In the genomic region with DNA sequence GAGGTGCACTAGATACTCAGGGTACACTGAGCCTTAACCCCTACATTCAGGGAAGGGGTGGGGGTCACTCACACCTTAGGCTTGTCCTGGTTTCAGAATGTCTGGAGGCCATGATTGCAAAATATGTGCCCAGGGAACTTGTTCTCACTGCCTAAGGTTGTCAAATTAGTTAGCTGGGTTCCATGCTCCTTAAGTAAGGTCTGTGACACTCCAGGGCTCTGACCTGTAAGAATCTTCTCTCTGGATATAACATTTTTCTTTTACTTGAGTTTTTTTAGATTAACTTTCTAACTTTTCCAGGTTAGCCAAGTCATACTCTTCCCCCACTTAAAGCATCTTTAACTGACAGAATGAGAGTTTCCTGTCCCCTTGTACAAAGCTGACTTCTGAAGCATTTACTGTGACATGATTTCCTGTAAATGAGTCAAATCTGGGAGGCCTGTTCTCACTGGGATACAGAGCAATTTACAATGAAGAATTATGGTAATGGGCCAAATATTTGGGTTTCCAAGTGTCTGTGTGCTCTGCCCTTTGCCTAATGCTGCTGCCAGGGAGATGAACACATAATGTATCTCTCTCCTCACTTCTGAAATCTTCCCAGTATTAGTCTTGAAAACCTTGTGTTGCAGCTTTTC, we compare ENCODE assay signal across 10 cellular contexts.
A peak's percentile ranks its signal among the peaks of the same experiment; 100 is the strongest.
DNase-seq lines count a peak whose midpoint lies in the region; ATAC-seq and TF ChIP-seq lines count a peak whose summit lies in the region.
"Had no signal": no experiment of that assay in that cellular context is flagged by ENCODE, and none has a peak within 500 bp of the region (broad histone marks: within the 10 kb centered on the region; RNA-seq: fewer than 3 reads in every experiment).

No MANE protein-coding gene starts in this region.

- H3K4me1 ChIP-seq in left ventricle myocardium inferior = no peaks in the 10 kb centered on the region
- no peaks in the 10 kb centered on the region for H3K4me1 ChIP-seq in aorta (ENCODE audit: control insufficient read depth in 1 of 2, insufficient read depth in 2 of 2, low read length in 2 of 2)

- CTCF ChIA-PET in activated CD8-positive, alpha-beta T cell treated with anti-CD3 and anti-CD28 coated beads, Interleukin-2, amount 10 ng/mL, durations not matched to agents 7 days and 5 days (lab: Charles Lee) = interaction anchor here (1.6 kb wide), 1 partner anchor 13 kb away, joined by 3 read pairs; no protein-coding TSS in a partner anchor

- H3K4me3 ChIP-seq in left ventricle myocardium inferior = no peak overlapping the region
- H3K4me3 ChIP-seq in aorta (ENCODE audit: low read length in 2 of 2) = no peak overlapping the region

- POLR2A ChIA-PET in activated CD8-positive, alpha-beta T cell treated with anti-CD3 and anti-CD28 coated beads, Interleukin-2, amount 10 ng/mL, durations not matched to agents 7 days and 5 days (lab: Charles Lee) = interaction anchor here (0.7 kb wide), 1 partner anchor 417 kb away, joined by 3 read pairs; no protein-coding TSS in a partner anchor

- H3K9me3 ChIP-seq in left ventricle myocardium inferior (replicated peaks) (no peaks in the 10 kb centered on the region), aorta (ENCODE audit: control insufficient read depth, low read length) (no peaks in the 10 kb centered on the region)

- intact Hi-C loops in left ventricle myocardium inferior (cut with micrococcal nuclease) (no loop called here), Right ventricle myocardium inferior (cut with DNase I) (no loop called here), aorta (cut with DNase I) (no loop called here)

- no peak for ATAC-seq in Right ventricle myocardium inferior
- ATAC-seq in activated CD8-positive, alpha-beta T cell treated with anti-CD3 and anti-CD28 coated beads, Interleukin-2, amount 10 ng/mL, durations not matched to agents 7 days and 5 days = peak; percentile 73
- ATAC-seq in aorta (ENCODE audit: low FRiP score) = peak; percentile 45
- ATAC-seq in GM19324 (IDR thresholded peaks at IDR 0.05; ENCODE audit: low FRiP score, unreplicated experiment) = no peak

- H3K9me3 Mint-ChIP-seq in activated CD8-positive, alpha-beta T cell treated with anti-CD3 and anti-CD28 coated beads, Interleukin-2, amount 10 ng/mL, durations not matched to agents 7 days and 5 days (ENCODE audit: insufficient read depth) = no peaks in the 10 kb centered on the region
- H3K9me3 Mint-ChIP-seq: CD14-positive monocyte; natural killer cell treated with Interleukin-12 subunit alpha and Interleukin-12 subunit beta and Interleukin-15 and Interleukin-18, amount 100 ng/mL, for 72 hours had no signal

- H3K27ac Mint-ChIP-seq in activated CD8-positive, alpha-beta T cell treated with anti-CD3 and anti-CD28 coated beads, Interleukin-2, amount 10 ng/mL, durations not matched to agents 7 days and 5 days = peak overlapping the region; percentile 85
- H3K27ac Mint-ChIP-seq: CD14-positive monocyte had no signal

- no peaks in the 10 kb centered on the region for H3K27me3 Mint-ChIP-seq in activated CD8-positive, alpha-beta T cell treated with anti-CD3 and anti-CD28 coated beads, Interleukin-2, amount 10 ng/mL, durations not matched to agents 7 days and 5 days (ENCODE audit: low read depth)

- H3K36me3 ChIP-seq in left ventricle myocardium inferior (peaks cover 14% of the 10 kb centered on the region), aorta (ENCODE audit: control insufficient read depth in 1 of 2, insufficient read depth in 2 of 2, low read length in 1 of 2) (no peaks in the 10 kb centered on the region)

- no peak for TF ChIP-seq CTCF in left ventricle myocardium inferior (IDR thresholded peaks at IDR 0.05; ENCODE audit: borderline replicate concordance)

- H3K4me3 Mint-ChIP-seq in activated CD8-positive, alpha-beta T cell treated with anti-CD3 and anti-CD28 coated beads, Interleukin-2, amount 10 ng/mL, durations not matched to agents 7 days and 5 days = no peak overlapping the region
- H3K4me3 Mint-ChIP-seq: CD14-positive monocyte; natural killer cell treated with Interleukin-12 subunit alpha and Interleukin-12 subunit beta and Interleukin-15 and Interleukin-18, amount 100 ng/mL, for 72 hours had no signal

- H3K36me3 Mint-ChIP-seq in activated CD8-positive, alpha-beta T cell treated with anti-CD3 and anti-CD28 coated beads, Interleukin-2, amount 10 ng/mL, durations not matched to agents 7 days and 5 days (ENCODE audit: low read depth) = no peaks in the 10 kb centered on the region
- H3K36me3 Mint-ChIP-seq: CD14-positive monocyte; natural killer cell treated with Interleukin-12 subunit alpha and Interleukin-12 subunit beta and Interleukin-15 and Interleukin-18, amount 100 ng/mL, for 72 hours had no signal

- no peak for DNase-seq in left ventricle myocardium inferior
- DNase-seq in Right ventricle myocardium inferior (ENCODE audit: missing footprints) = no peak
- DNase-seq in activated CD8-positive, alpha-beta T cell treated with anti-CD3 and anti-CD28 coated beads, Interleukin-2, amount 10 ng/mL, durations not matched to agents 7 days and 5 days = no peak
- DNase-seq in lung microvascular endothelial cell (ENCODE audit: low read depth in 2 of 2) = peak; percentile 57 to 82
- no peak for DNase-seq in aorta
- DNase-seq in activated CD4-positive, CD25-positive, alpha-beta regulatory T cell treated with anti-CD3 and anti-CD28 coated beads, Interleukin-2, amount 50 U/mL, for 72 hours = no peak
- no peak for DNase-seq in stimulated activated CD4-positive, alpha-beta T cell treated with anti-CD3 and anti-CD28 coated beads, Interleukin-2, amount 100 ng/mL, for 48 hours

- H3K4me1 Mint-ChIP-seq in activated CD8-positive, alpha-beta T cell treated with anti-CD3 and anti-CD28 coated beads, Interleukin-2, amount 10 ng/mL, durations not matched to agents 7 days and 5 days (ENCODE audit: low read depth) = peaks cover 20% of the 10 kb centered on the region
- H3K4me1 Mint-ChIP-seq: CD14-positive monocyte had no signal

- H3K27ac ChIP-seq in left ventricle myocardium inferior (replicated peaks) (peak overlapping the region; percentile 34), aorta (ENCODE audit: low read depth in 1 of 2, low read length in 2 of 2) (no peak overlapping the region)

- no peaks in the 10 kb centered on the region for H3K27me3 ChIP-seq in left ventricle myocardium inferior (ENCODE audit: low read depth)
- H3K27me3 ChIP-seq in aorta (ENCODE audit: control insufficient read depth in 1 of 2, insufficient read depth in 2 of 2, low read length in 1 of 2) = no peaks in the 10 kb centered on the region

Comparison
In these comparisons a context has a peak if more than half of its experiments do, and no peak if none do; other contexts are left out.
1. DNase-seq: peak in lung microvascular endothelial cell (2 of 2); none in left ventricle myocardium inferior (single experiment), Right ventricle myocardium inferior (single experiment), activated CD8-positive, alpha-beta T cell treated with anti-CD3 and anti-CD28 coated beads, Interleukin-2, amount 10 ng/mL, durations not matched to agents 7 days and 5 days (single experiment), aorta (0 of 2), activated CD4-positive, CD25-positive, alpha-beta regulatory T cell treated with anti-CD3 and anti-CD28 coated beads, Interleukin-2, amount 50 U/mL, for 72 hours (single experiment) and stimulated activated CD4-positive, alpha-beta T cell treated with anti-CD3 and anti-CD28 coated beads, Interleukin-2, amount 100 ng/mL, for 48 hours (0 of 2).
2. ATAC-seq: peak in activated CD8-positive, alpha-beta T cell treated with anti-CD3 and anti-CD28 coated beads, Interleukin-2, amount 10 ng/mL, durations not matched to agents 7 days and 5 days (single experiment) and aorta (single experiment); none in Right ventricle myocardium inferior (single experiment) and GM19324 (single experiment).